14 cellular contexts compared by ENCODE assay signal in the genomic region with DNA sequence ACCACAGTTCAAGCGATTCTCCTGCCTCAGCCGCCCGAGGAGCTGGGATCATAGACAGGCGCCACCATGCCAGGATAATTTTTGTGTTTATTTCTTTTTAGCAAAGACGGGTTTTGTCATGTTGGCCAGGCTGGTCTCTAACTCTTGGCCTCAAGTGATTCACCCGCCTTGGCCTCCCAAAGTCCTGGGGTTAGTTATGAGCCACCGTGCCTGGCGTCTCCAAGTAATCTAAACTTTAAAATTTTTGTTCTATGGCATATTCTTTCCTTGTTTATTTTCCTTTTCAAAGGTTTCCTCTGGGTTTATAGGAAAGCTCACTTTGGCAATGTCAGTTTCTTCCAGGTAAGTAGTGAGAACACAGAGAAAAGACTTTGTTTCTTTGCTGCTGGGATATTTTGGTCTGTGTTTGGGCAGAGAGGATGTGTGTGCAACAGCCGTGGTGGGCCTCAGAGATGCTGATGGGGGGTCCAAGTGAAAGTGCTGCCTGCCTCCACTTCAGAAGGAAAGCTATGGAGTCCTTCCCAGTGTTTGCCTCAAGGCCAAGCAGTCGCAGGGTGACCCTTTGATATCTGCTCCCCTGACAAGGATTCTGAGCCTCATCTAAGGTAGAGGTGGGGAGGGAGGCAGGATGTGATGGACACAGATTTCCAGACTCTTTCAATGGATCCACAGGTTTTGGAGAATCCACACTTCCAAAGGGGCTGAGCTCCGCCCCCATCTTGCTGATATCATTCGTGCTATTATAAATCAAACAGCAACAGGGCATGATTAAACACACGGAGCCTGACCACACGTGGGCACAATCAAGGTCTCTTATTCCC. TPM values are rescaled to one million over a fixed set of nuclear protein-coding genes. Genes with fewer than 3 reads are reported as not detected.
DNase-seq lines count a peak whose midpoint lies in the region; TF ChIP-seq lines count a peak whose summit lies in the region.
"Had no signal": no experiment of that assay in that cellular context is flagged by ENCODE, and none has a peak within 500 bp of the region (broad histone marks: within the 10 kb centered on the region; RNA-seq: fewer than 3 reads in every experiment).

No MANE protein-coding gene starts in this region.

- no peaks in the 10 kb centered on the region for H3K27me3 ChIP-seq in Caco-2 (replicated peaks; ENCODE audit: control insufficient read depth, insufficient read depth, low read length)
- no peaks in the 10 kb centered on the region for H3K27me3 ChIP-seq in KMS-11 (ENCODE audit: insufficient read depth, low read depth)
- H3K27me3 ChIP-seq in duodenal mucosa (ENCODE audit: control insufficient read depth in 1 of 2, insufficient read depth in 2 of 2, low read length in 2 of 2) = no peaks in the 10 kb centered on the region
- H3K27me3 ChIP-seq in BE2C = no peaks in the 10 kb centered on the region
- H3K27me3 ChIP-seq: right atrium auricular region, SJCRH30 had no signal

- CTCF ChIA-PET in Caco-2 (lab: Charles Lee) = no interaction called here

- no peak for TF ChIP-seq CTCF in Caco-2 (IDR thresholded peaks at IDR 0.05; ENCODE audit: insufficient read depth in 1 of 2, low read depth in 1 of 2, low read length in 1 of 2, severe bottlenecking in 1 of 2, unreplicated experiment in 1 of 2)
- TF ChIP-seq CTCF in KMS-11 (conservative IDR thresholded peaks at IDR 0.05; ENCODE audit: low read depth, low read length) = no peak
- TF ChIP-seq CTCF in nephron progenitor cell (IDR thresholded peaks at IDR 0.05) = no peak
- TF ChIP-seq CTCF in BE2C (IDR thresholded peaks at IDR 0.05; ENCODE audit: low read depth, low read length) = no peak

- peak overlapping the region; percentile 86 for H3K4me3 Mint-ChIP-seq in Caco-2 (ENCODE audit: unreplicated experiment)
- peak overlapping the region; percentile 66 for H3K4me3 Mint-ChIP-seq in nephron progenitor cell

- no peak for DNase-seq in Caco-2
- no peak for DNase-seq in nephron progenitor cell
- no peak for DNase-seq in NCI-H345 treated with DMSO at 0.1 percent for 48 hours (lab: John Stamatoyannopoulos, UW; ENCODE audit: unreplicated experiment)
- no peak for DNase-seq in KBM-7
- no peak for DNase-seq in BE2C
- no peak for DNase-seq in NCI-H2081 treated with DMSO at 0.1 percent for 48 hours (lab: John Stamatoyannopoulos, UW)
- DNase-seq: dermis blood vessel endothelial cell; islet precursor cell; NCI-H1105 treated with DMSO at 0.1 percent for 48 hours; SJCRH30; stimulated activated CD8-positive, alpha-beta memory T cell treated with anti-CD3 and anti-CD28 coated beads, Interleukin-4, amount 100 ng/mL, for 48 hours had no signal

- H3K4me3 ChIP-seq in Caco-2 (ENCODE audit: low read depth, low read length) = no peak overlapping the region
- H3K4me3 ChIP-seq in KMS-11 (IDR thresholded peaks at IDR 0.05; ENCODE audit: insufficient read depth, low read depth, low read length) = no peak overlapping the region
- H3K4me3 ChIP-seq in duodenal mucosa (ENCODE audit: low read depth in 1 of 2, low read length in 2 of 2) = peak overlapping the region; percentile 23 to 73
- H3K4me3 ChIP-seq in BE2C (ENCODE audit: low read depth, low read length) = no peak overlapping the region; the same call in 1 of the 2 replicates

- no peaks in the 10 kb centered on the region for H3K79me2 ChIP-seq in KMS-11 (ENCODE audit: insufficient read depth, low read depth)

- BruUV-seq in Caco-2 (replicated peaks; lab: Mats Ljungman, UMichigan) = no TSS peak

- in situ Hi-C loops in KBM-7 (cut with MboI; ENCODE audit: low pct_unique_long_range_greater_than_20kb, low sequenced_read_pairs) = no loop called here

- no peak overlapping the region for H3K27ac ChIP-seq in KMS-11
- H3K27ac ChIP-seq in duodenal mucosa (ENCODE audit: low read depth, low read length) = no peak overlapping the region

- H3K36me3 Mint-ChIP-seq in Caco-2 (ENCODE audit: insufficient read depth, unreplicated experiment) = no peaks in the 10 kb centered on the region
- no peaks in the 10 kb centered on the region for H3K36me3 Mint-ChIP-seq in nephron progenitor cell (ENCODE audit: low read depth)

- peak overlapping the region; percentile 52; the same call in 1 of the 2 replicates for H3K4me2 ChIP-seq in KMS-11

- H3K9me3 Mint-ChIP-seq in Caco-2 (ENCODE audit: unreplicated experiment) (no peaks in the 10 kb centered on the region), nephron progenitor cell (no peaks in the 10 kb centered on the region)

- H3K4me1 ChIP-seq in Caco-2 = peaks cover 8% of the 10 kb centered on the region
- H3K4me1 ChIP-seq in KMS-11 (ENCODE audit: low read depth, poor library complexity, severe bottlenecking) = peaks cover 7% of the 10 kb centered on the region
- peaks cover 5 to 15% of the 10 kb centered on the region in 2 donors for H3K4me1 ChIP-seq in duodenal mucosa (ENCODE audit: control insufficient read depth in 1 of 2, insufficient read depth in 2 of 2, low read length in 2 of 2)
- 0 out of 2 replicates have a peak, but pooled peaks cover 3% of the 10 kb centered on the region for H3K4me1 ChIP-seq in BE2C

- H4K20me1 ChIP-seq in KMS-11 (ENCODE audit: insufficient read depth) = no peaks in the 10 kb centered on the region

- no peak overlapping the region for H2AFZ ChIP-seq in KMS-11 (ENCODE audit: low read depth)

- H3K36me3 ChIP-seq in Caco-2 (ENCODE audit: control insufficient read depth, insufficient read depth, low read length) (no peaks in the 10 kb centered on the region), KMS-11 (ENCODE audit: insufficient read depth) (no peaks in the 10 kb centered on the region), duodenal mucosa (ENCODE audit: control insufficient read depth in 1 of 2, insufficient read depth in 2 of 2, low read length in 2 of 2) (no peaks in the 10 kb centered on the region), BE2C (no peaks in the 10 kb centered on the region)
- H3K36me3 ChIP-seq: right atrium auricular region, SJCRH30 had no signal

- H3K4me1 Mint-ChIP-seq in Caco-2 (ENCODE audit: low read depth, unreplicated experiment) (peaks cover 22% of the 10 kb centered on the region), nephron progenitor cell (peaks cover 33% of the 10 kb centered on the region)

- H3K9ac ChIP-seq in KMS-11 (no peak overlapping the region), duodenal mucosa (ENCODE audit: low read depth in 1 of 2, low read length in 2 of 2) (no peak overlapping the region)

- H3K9me3 ChIP-seq in Caco-2 = no peaks in the 10 kb centered on the region
- no peaks in the 10 kb centered on the region for H3K9me3 ChIP-seq in duodenal mucosa (ENCODE audit: control insufficient read depth in 1 of 2, low read length in 2 of 2)
- no peaks in the 10 kb centered on the region for H3K9me3 ChIP-seq in BE2C
- H3K9me3 ChIP-seq: right atrium auricular region, SJCRH30 had no signal

- intact Hi-C loops in Caco-2 (cut with micrococcal nuclease; ENCODE audit: unreplicated experiment) = loop anchor here (10.0 kb wide), 1 partner anchor 297 kb away; a partner anchor contains a TSS

- POLR2A ChIA-PET in Caco-2 (lab: Charles Lee) = no interaction called here

- H3K27me3 Mint-ChIP-seq in Caco-2 (ENCODE audit: insufficient read depth, unreplicated experiment) = no peaks in the 10 kb centered on the region
- H3K27me3 Mint-ChIP-seq in nephron progenitor cell (ENCODE audit: low read depth, poor library complexity) = peaks cover 41% of the 10 kb centered on the region

- H3K27ac Mint-ChIP-seq in Caco-2 (ENCODE audit: unreplicated experiment) = no peak overlapping the region
- H3K27ac Mint-ChIP-seq in nephron progenitor cell = no peak overlapping the region

RNA-seq across cellular contexts. Expression of a gene that starts 2.3 kb away (rescaled TPM):
- 17.7 and 18.4 TPM in 2 replicates for total RNA-seq in Caco-2 (2022)
- 4.3 TPM for polyA plus RNA-seq in BE2C (2012; ENCODE audit: insufficient read depth, insufficient read length, low read depth)

RNA-seq across cellular contexts. Expression of a gene that starts 36.1 kb away (rescaled TPM):
- not detected in 2 replicates for total RNA-seq in Caco-2 (2022)
- not detected for polyA plus RNA-seq in BE2C (2012; ENCODE audit: insufficient read depth, insufficient read length, low read depth)
- total RNA-seq: dermis blood vessel endothelial cell, SJCRH30 had no signal

Comparison
In these comparisons a context has a peak if more than half of its experiments do, and no peak if none do; other contexts are left out.
1. H3K4me3 ChIP-seq: peak in duodenal mucosa (2 of 2); none in Caco-2 (single experiment), KMS-11 (single experiment) and BE2C (single experiment).